26 cellular contexts compared by ENCODE assay signal in genomic region chr7:10657201-10657600, GRCh38.
"Had no signal": no experiment of that assay in that cellular context is flagged by ENCODE, and none has a peak within 500 bp of the region (broad histone marks: within the 10 kb centered on the region; RNA-seq: fewer than 3 reads in every experiment).

No MANE protein-coding gene starts in this region.

- H3K27me3 ChIP-seq: colonic mucosa, esophagus muscularis mucosa, foreskin keratinocyte, gastroesophageal sphincter, heart left ventricle, hepatocyte, left lung, ovary, sigmoid colon, tibial nerve, upper lobe of left lung had no signal

- DNase-seq: colonic mucosa; effector CD8-positive, alpha-beta T cell; foreskin keratinocyte; heart left ventricle; left cardiac atrium; left lung; mammary epithelial cell; naive thymus-derived CD8-positive, alpha-beta T cell; nephron progenitor cell; occipital lobe; ovary; posterior cingulate gyrus; psoas muscle; right cardiac atrium; sigmoid colon; stimulated activated CD4-positive, alpha-beta T cell treated with anti-CD3 and anti-CD28 coated beads, Interleukin-2, amount 100 ng/mL, for 24 hours; stimulated activated CD4-positive, alpha-beta T cell treated with anti-CD3 and anti-CD28 coated beads, Interleukin-4, amount 100 ng/mL, for 4 hours; upper lobe of left lung had no signal

- H2AFZ ChIP-seq: hepatocyte had no signal

- H3K79me2 ChIP-seq: hepatocyte had no signal

- H3K27me3 Mint-ChIP-seq: dendritic cell treated with granulocyte-macrophage colony-stimulating factor and Interleukin-4, amounts not matched to agents 40 ng/mL and 50 ng/mL, for 4 days; naive thymus-derived CD8-positive, alpha-beta T cell; stimulated activated memory B cell treated with anti-CD40 and anti-IgM and Interleukin-4, amounts not matched to agents 10 μg/mL and 1 μg/mL and 100 μg/mL, for 72 hours; stimulated activated naive CD8-positive, alpha-beta T cell treated with anti-CD3 and anti-CD28 coated beads, Interleukin-15, Interleukin-2, amounts not matched to agents 100 ng/mL and 50 ng/mL, for 24 hours had no signal

- H3K4me3 ChIP-seq: colonic mucosa, esophagus muscularis mucosa, gastroesophageal sphincter, heart left ventricle, hepatocyte, left lung, ovary, psoas muscle, sigmoid colon, thoracic aorta, tibial nerve, upper lobe of left lung had no signal

- H3K27ac Mint-ChIP-seq: dendritic cell treated with granulocyte-macrophage colony-stimulating factor and Interleukin-4, amounts not matched to agents 40 ng/mL and 50 ng/mL, for 4 days; naive thymus-derived CD8-positive, alpha-beta T cell; nephron progenitor cell; stimulated activated memory B cell treated with anti-CD40 and anti-IgM and Interleukin-4, amounts not matched to agents 10 μg/mL and 1 μg/mL and 100 μg/mL, for 72 hours; stimulated activated naive CD8-positive, alpha-beta T cell treated with anti-CD3 and anti-CD28 coated beads, Interleukin-15, Interleukin-2, amounts not matched to agents 100 ng/mL and 50 ng/mL, for 24 hours had no signal

- H3K4me1 ChIP-seq: colonic mucosa, esophagus muscularis mucosa, foreskin keratinocyte, gastroesophageal sphincter, heart left ventricle, left lung, psoas muscle, sigmoid colon, tibial nerve, upper lobe of left lung had no signal

- H3K9me3 Mint-ChIP-seq: dendritic cell treated with granulocyte-macrophage colony-stimulating factor and Interleukin-4, amounts not matched to agents 40 ng/mL and 50 ng/mL, for 4 days; stimulated activated memory B cell treated with anti-CD40 and anti-IgM and Interleukin-4, amounts not matched to agents 10 μg/mL and 1 μg/mL and 100 μg/mL, for 72 hours; stimulated activated naive CD8-positive, alpha-beta T cell treated with anti-CD3 and anti-CD28 coated beads, Interleukin-15, Interleukin-2, amounts not matched to agents 100 ng/mL and 50 ng/mL, for 24 hours had no signal

- H3K36me3 ChIP-seq: colonic mucosa, esophagus muscularis mucosa, gastroesophageal sphincter, heart left ventricle, left lung, ovary, sigmoid colon, thoracic aorta, tibial nerve, upper lobe of left lung had no signal

- H3K4me3 Mint-ChIP-seq: dendritic cell treated with granulocyte-macrophage colony-stimulating factor and Interleukin-4, amounts not matched to agents 40 ng/mL and 50 ng/mL, for 4 days; naive thymus-derived CD8-positive, alpha-beta T cell; nephron progenitor cell; stimulated activated memory B cell treated with anti-CD40 and anti-IgM and Interleukin-4, amounts not matched to agents 10 μg/mL and 1 μg/mL and 100 μg/mL, for 72 hours; stimulated activated naive CD8-positive, alpha-beta T cell treated with anti-CD3 and anti-CD28 coated beads, Interleukin-15, Interleukin-2, amounts not matched to agents 100 ng/mL and 50 ng/mL, for 24 hours had no signal

- H3K9me3 ChIP-seq: colonic mucosa, esophagus muscularis mucosa, gastroesophageal sphincter, heart left ventricle, ovary, psoas muscle, sigmoid colon, thoracic aorta, tibial nerve, upper lobe of left lung had no signal

- H3K4me1 Mint-ChIP-seq: naive thymus-derived CD8-positive, alpha-beta T cell; stimulated activated memory B cell treated with anti-CD40 and anti-IgM and Interleukin-4, amounts not matched to agents 10 μg/mL and 1 μg/mL and 100 μg/mL, for 72 hours had no signal

- H3K4me2 ChIP-seq: hepatocyte had no signal

- H3K36me3 Mint-ChIP-seq: stimulated activated memory B cell treated with anti-CD40 and anti-IgM and Interleukin-4, amounts not matched to agents 10 μg/mL and 1 μg/mL and 100 μg/mL, for 72 hours had no signal

- H3K27ac ChIP-seq: colonic mucosa, esophagus muscularis mucosa, foreskin keratinocyte, gastroesophageal sphincter, heart left ventricle, hepatocyte, left lung, ovary, psoas muscle, sigmoid colon, thoracic aorta, tibial nerve, upper lobe of left lung had no signal

- ATAC-seq: foreskin keratinocyte; gastroesophageal sphincter; heart left ventricle; left cardiac atrium; left lung; naive thymus-derived CD8-positive, alpha-beta T cell; psoas muscle; right cardiac atrium; stimulated activated memory B cell treated with anti-CD40 and anti-IgM and Interleukin-4, amounts not matched to agents 10 μg/mL and 1 μg/mL and 100 μg/mL, for 72 hours had no signal
